10 cellular contexts compared by ENCODE assay signal in the genomic region with DNA sequence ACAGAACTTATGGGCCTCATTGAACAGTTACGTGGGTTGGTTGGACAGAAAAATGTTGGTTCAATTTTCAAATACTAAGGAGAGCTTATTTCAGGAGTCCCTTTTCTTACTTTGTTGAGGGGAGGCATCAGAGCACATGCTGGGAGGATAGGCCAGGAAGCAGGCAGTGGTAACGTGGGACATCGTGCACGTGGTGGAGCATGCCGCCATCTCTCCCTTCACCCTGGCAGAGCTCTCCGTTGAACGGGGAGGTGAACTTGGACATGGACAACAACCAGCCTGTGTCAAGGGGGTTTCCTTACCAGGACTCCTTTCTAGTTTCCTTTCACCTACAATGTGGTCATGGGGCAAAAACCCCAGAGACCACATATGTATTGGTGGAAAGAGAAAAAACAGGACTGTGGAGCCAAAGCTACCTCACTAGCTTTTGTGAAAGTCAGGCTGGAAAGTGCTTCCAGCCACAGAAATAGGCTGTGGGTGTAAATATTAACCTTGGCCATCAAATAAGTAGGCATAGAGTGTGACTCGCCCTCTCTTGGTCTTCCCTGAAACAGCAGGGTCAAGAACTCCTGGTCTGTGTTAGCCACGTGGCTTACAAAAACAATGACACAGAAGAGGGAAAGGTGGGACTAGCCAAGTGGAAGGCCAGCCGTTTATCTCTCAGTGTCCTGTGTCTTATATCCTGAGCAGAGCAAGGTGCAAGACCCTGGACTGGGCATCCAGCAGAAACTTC. TPM values are rescaled to one million over a fixed set of nuclear protein-coding genes. Genes with fewer than 3 reads are reported as not detected.
DNase-seq lines count a peak whose midpoint lies in the region; ATAC-seq and TF ChIP-seq lines count a peak whose summit lies in the region.
"Had no signal": no experiment of that assay in that cellular context is flagged by ENCODE, and none has a peak within 500 bp of the region (broad histone marks: within the 10 kb centered on the region; RNA-seq: fewer than 3 reads in every experiment).

No MANE protein-coding gene starts in this region.

- H3K4me3 ChIP-seq in brain microvascular endothelial cell (ENCODE audit: low read depth, low read length) (no peak overlapping the region), coronary artery (no peak overlapping the region)

- in situ Hi-C loops in brain microvascular endothelial cell (cut with HindIII; ENCODE audit: low pct_ligation_motif_present, low sequenced_read_pairs): no loop called here

- no peaks in the 10 kb centered on the region for H3K27me3 ChIP-seq in brain microvascular endothelial cell (replicated peaks)

- H3K4me3 Mint-ChIP-seq in natural killer cell treated with Interleukin-12 subunit alpha and Interleukin-12 subunit beta and Interleukin-15 and Interleukin-18, amount 100 ng/mL, for 72 hours: no peak overlapping the region
- H3K4me3 Mint-ChIP-seq: naive B cell had no signal

- H3K9me3 Mint-ChIP-seq in natural killer cell treated with Interleukin-12 subunit alpha and Interleukin-12 subunit beta and Interleukin-15 and Interleukin-18, amount 100 ng/mL, for 72 hours: no peaks in the 10 kb centered on the region
- H3K9me3 Mint-ChIP-seq: naive B cell had no signal

- no peak for ATAC-seq in HG03196 (IDR thresholded peaks at IDR 0.05; ENCODE audit: unreplicated experiment)
- no peak for ATAC-seq in natural killer cell treated with Interleukin-12 subunit alpha and Interleukin-12 subunit beta and Interleukin-15 and Interleukin-18, amount 100 ng/mL, for 72 hours

- H3K27ac ChIP-seq in brain microvascular endothelial cell: no peak overlapping the region
- H3K27ac ChIP-seq in coronary artery: no peak overlapping the region

- peaks cover 5% of the 10 kb centered on the region for H3K36me3 Mint-ChIP-seq in natural killer cell treated with Interleukin-12 subunit alpha and Interleukin-12 subunit beta and Interleukin-15 and Interleukin-18, amount 100 ng/mL, for 72 hours

- TF ChIP-seq CTCF in brain microvascular endothelial cell (IDR thresholded peaks at IDR 0.05; ENCODE audit: low read depth, low read length, missing control alignments) (peak; percentile 59), coronary artery (IDR thresholded peaks at IDR 0.05) (no peak)

- DNase-seq in Daoy (ENCODE audit: low read depth) (peak; percentile 38), LHCN-M2 (ENCODE audit: low read depth) (peak; percentile 67), brain microvascular endothelial cell (peak; percentile 74), lung microvascular endothelial cell (ENCODE audit: low read depth in 2 of 2) (peak; percentile 61 to 71), C1 segment of cervical spinal cord (lab: John Stamatoyannopoulos, UW) (no peak), coronary artery (ENCODE audit: low spot score) (no peak)
- no peak for DNase-seq in natural killer cell treated with Interleukin-12 subunit alpha and Interleukin-12 subunit beta and Interleukin-15 and Interleukin-18, amount 100 ng/mL, for 72 hours (ENCODE audit: low spot score)
- DNase-seq: effector CD4-positive, alpha-beta T cell; naive B cell had no signal

- H3K4me1 Mint-ChIP-seq in natural killer cell treated with Interleukin-12 subunit alpha and Interleukin-12 subunit beta and Interleukin-15 and Interleukin-18, amount 100 ng/mL, for 72 hours (ENCODE audit: low read depth in 2 of 2): peaks cover 0 to 6% of the 10 kb centered on the region in 2 donors

- no peaks in the 10 kb centered on the region for H3K27me3 Mint-ChIP-seq in natural killer cell treated with Interleukin-12 subunit alpha and Interleukin-12 subunit beta and Interleukin-15 and Interleukin-18, amount 100 ng/mL, for 72 hours
- H3K27me3 Mint-ChIP-seq: naive B cell had no signal

- H3K36me3 ChIP-seq in brain microvascular endothelial cell (replicated peaks): peaks cover 79% of the 10 kb centered on the region

- H3K27ac Mint-ChIP-seq in natural killer cell treated with Interleukin-12 subunit alpha and Interleukin-12 subunit beta and Interleukin-15 and Interleukin-18, amount 100 ng/mL, for 72 hours: peak overlapping the region in 1 of 2 donors; percentile 43

RNA-seq across cellular contexts. Expression of gene MICOS13, which starts 14.4 kb away (rescaled TPM):
- 70.3 and 76.2 TPM in 2 replicates for total RNA-seq in Daoy (2014; rRNA removed; shearing (Covaris generic))
- total RNA-seq in LHCN-M2 (2014; rRNA removed) (48.8 and 52.1 TPM in 2 replicates), lung microvascular endothelial cell (44.7 and 65.3 TPM in 2 replicates)
- 117 TPM for polyA plus RNA-seq in LHCN-M2 (2012)
- total RNA-seq in natural killer cell treated with Interleukin-12 subunit alpha and Interleukin-12 subunit beta and Interleukin-15 and Interleukin-18, amount 100 ng/mL, for 72 hours: 10 to 100 TPM; 40.7 to 41.4 TPM

RNA-seq across cellular contexts. Expression of gene HSD11B1L, which starts 14.9 kb away (rescaled TPM):
- 2.2 and 6.3 TPM in 2 replicates for total RNA-seq in Daoy (2014; rRNA removed; shearing (Covaris generic))
- total RNA-seq in LHCN-M2 (2014; rRNA removed) (22.4 and 24.7 TPM in 2 replicates), lung microvascular endothelial cell (6.1 and 9.1 TPM in 2 replicates)
- 14.9 TPM for polyA plus RNA-seq in LHCN-M2 (2012)
- total RNA-seq in natural killer cell treated with Interleukin-12 subunit alpha and Interleukin-12 subunit beta and Interleukin-15 and Interleukin-18, amount 100 ng/mL, for 72 hours: 1 to 10 TPM; 1.8 to 3.6 TPM

RNA-seq across cellular contexts. Expression of gene RPL36, which starts 24.1 kb away (rescaled TPM):
- total RNA-seq in Daoy (2014; rRNA removed; shearing (Covaris generic)): 845 and 864 TPM in 2 replicates
- total RNA-seq in LHCN-M2 (2014; rRNA removed): 795 and 866 TPM in 2 replicates
- polyA plus RNA-seq in LHCN-M2 (2012): 1,408 TPM
- total RNA-seq in lung microvascular endothelial cell: 763 and 989 TPM in 2 replicates
- 100 to 1,000 TPM; 645 to 764 TPM for total RNA-seq in natural killer cell treated with Interleukin-12 subunit alpha and Interleukin-12 subunit beta and Interleukin-15 and Interleukin-18, amount 100 ng/mL, for 72 hours

RNA-seq across cellular contexts. Expression of gene SAFB, which starts 43.1 kb away (rescaled TPM):
- 47.0 and 57.0 TPM in 2 replicates for total RNA-seq in Daoy (2014; rRNA removed; shearing (Covaris generic))
- total RNA-seq in LHCN-M2 (2014; rRNA removed): 21.2 and 45.7 TPM in 2 replicates
- polyA plus RNA-seq in LHCN-M2 (2012): 41.9 TPM
- 27.9 and 38.5 TPM in 2 replicates for total RNA-seq in lung microvascular endothelial cell
- 100 to 1,000 TPM; 126 to 190 TPM for total RNA-seq in natural killer cell treated with Interleukin-12 subunit alpha and Interleukin-12 subunit beta and Interleukin-15 and Interleukin-18, amount 100 ng/mL, for 72 hours

RNA-seq across cellular contexts. Expression of gene SAFB2, which starts 43.4 kb away (rescaled TPM):
- total RNA-seq in Daoy (2014; rRNA removed; shearing (Covaris generic)): 29.7 and 32.4 TPM in 2 replicates
- total RNA-seq in LHCN-M2 (2014; rRNA removed) (17.6 and 23.2 TPM in 2 replicates), lung microvascular endothelial cell (16.6 and 24.2 TPM in 2 replicates)
- polyA plus RNA-seq in LHCN-M2 (2012): 23.3 TPM
- total RNA-seq in natural killer cell treated with Interleukin-12 subunit alpha and Interleukin-12 subunit beta and Interleukin-15 and Interleukin-18, amount 100 ng/mL, for 72 hours: 100 to 1,000 TPM; 116 to 204 TPM

Comparison
In these comparisons a context has a peak if more than half of its experiments do, and no peak if none do; other contexts are left out.
1. DNase-seq: peak in Daoy (single experiment), LHCN-M2 (single experiment), brain microvascular endothelial cell (single experiment) and lung microvascular endothelial cell (2 of 2); none in C1 segment of cervical spinal cord (0 of 14), coronary artery (single experiment) and natural killer cell treated with Interleukin-12 subunit alpha and Interleukin-12 subunit beta and Interleukin-15 and Interleukin-18, amount 100 ng/mL, for 72 hours (single experiment).